1 cellular context compared by ENCODE assay signal in the genomic region with DNA sequence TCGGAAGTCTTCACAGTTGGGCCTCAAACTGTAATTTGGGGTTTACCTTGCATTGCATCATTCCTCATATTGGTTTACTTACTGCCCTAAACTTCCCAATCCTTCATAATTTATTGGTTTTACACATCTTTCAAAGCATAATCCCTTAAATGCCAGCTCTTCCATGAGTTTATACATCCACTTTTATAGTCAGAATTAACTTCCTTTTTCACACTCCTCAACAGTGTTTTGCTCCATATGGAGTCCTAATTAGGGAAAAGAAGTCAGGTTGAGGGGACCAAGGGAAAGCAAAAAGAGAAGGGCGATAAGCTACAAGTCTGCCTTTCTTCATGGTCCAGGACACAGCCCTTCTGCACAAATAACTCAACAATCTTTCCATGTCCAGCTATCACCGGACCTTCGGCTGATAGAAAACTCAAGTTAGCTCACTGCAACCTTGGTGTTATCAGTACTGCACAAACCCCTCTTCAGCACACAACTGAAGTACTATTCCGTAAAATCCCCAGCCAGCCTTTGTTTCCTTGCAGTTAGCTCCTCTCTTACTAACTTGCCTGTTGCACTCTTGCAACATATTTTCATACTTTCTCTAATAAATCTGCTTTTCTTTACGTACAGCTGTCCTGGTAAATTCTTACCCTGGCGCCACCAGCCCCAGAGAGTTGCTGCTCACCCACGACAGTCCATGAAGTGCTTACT.
TF ChIP-seq lines count a peak whose summit lies in the region.

No MANE protein-coding gene starts in this region.

TF ChIP-seq in endothelial cell of umbilical vein, 7 proteins besides CTCF, POLR2A, EP300 and RAD21 (continued from another document):
- TF ChIP-seq, protein P1, sequence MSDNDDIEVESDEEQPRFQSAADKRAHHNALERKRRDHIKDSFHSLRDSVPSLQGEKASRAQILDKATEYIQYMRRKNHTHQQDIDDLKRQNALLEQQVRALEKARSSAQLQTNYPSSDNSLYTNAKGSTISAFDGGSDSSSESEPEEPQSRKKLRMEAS (IDR thresholded peaks at IDR 0.05; ENCODE audit: insufficient read depth, insufficient read length), result no peak
- no peak for TF ChIP-seq POLR2AphosphoS5 (IDR thresholded peaks at IDR 0.05; ENCODE audit: insufficient read depth, low read depth, low read length)
- no peak for TF ChIP-seq MYC (IDR thresholded peaks at IDR 0.05; ENCODE audit: low read depth, low read length)
- TF ChIP-seq FOS (IDR thresholded peaks at IDR 0.05; ENCODE audit: borderline replicate concordance, insufficient read depth, low read length), result no peak
